In genomic region chr16:70685938-70686375, GRCh38 we compare ENCODE assay signal across 1 cellular context.
TF ChIP-seq lines count a peak whose summit lies in the region.

Gene MTSS2, minus strand, starts transcription at chr16:70686053. Its CDS starts 262 bp downstream, at chr16:70685791.

TF ChIP-seq in HepG2, 621 proteins besides CTCF, POLR2A, EP300 and RAD21 (continued from another document):
- TF ChIP-seq HNF1A (IDR thresholded peaks at IDR 0.05; ENCODE audit: low read depth) (no peak), HNF1A (CRISPR knock-in tag; IDR thresholded peaks at IDR 0.05; ENCODE audit: borderline replicate concordance) (peak; percentile 56; the same call in 1 of the 2 replicates), ZSCAN30 (CRISPR knock-in tag; IDR thresholded peaks at IDR 0.05) (no peak), ZNF768 (CRISPR knock-in tag; IDR thresholded peaks at IDR 0.05) (no peak), SALL2 (CRISPR knock-in tag; IDR thresholded peaks at IDR 0.05) (no peak; the same call in 1 of the 2 replicates), FOXA3 (CRISPR knock-in tag; IDR thresholded peaks at IDR 0.05) (peak; percentile 51), TCF12 (IDR thresholded peaks at IDR 0.05) (no peak), TCF12 (CRISPR knock-in tag; IDR thresholded peaks at IDR 0.05) (no peak), TP53 (CRISPR knock-in tag; conservative IDR thresholded peaks at IDR 0.05) (no peak), KDM6A (CRISPR knock-in tag; IDR thresholded peaks at IDR 0.05; ENCODE audit: low read depth) (no peak), ZNF468 (CRISPR knock-in tag; IDR thresholded peaks at IDR 0.05) (no peak), ZNF317 (CRISPR knock-in tag; IDR thresholded peaks at IDR 0.05) (no peak), TOPORS (CRISPR knock-in tag; IDR thresholded peaks at IDR 0.05) (no peak)
